In the genomic region with DNA sequence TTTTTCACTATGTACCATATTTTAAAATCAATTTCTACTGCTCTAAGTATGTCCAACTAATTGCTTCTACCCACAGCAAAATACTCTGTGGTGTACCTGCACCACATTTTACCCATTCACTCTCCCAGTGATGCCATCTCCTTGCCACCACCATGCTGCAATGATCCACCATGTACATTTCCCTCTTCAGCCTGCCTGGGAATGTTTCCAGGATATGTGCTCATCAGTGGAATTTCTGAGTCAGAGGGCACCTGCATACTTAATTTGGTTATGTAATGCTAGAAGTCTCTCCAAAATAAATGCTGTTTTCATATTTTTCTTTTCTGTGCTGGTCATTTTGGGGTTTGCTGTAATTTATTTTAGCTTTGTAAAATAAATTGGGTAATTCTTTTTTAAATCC, we compare ENCODE assay signal across 12 cellular contexts. TPM values are rescaled to one million over a fixed set of nuclear protein-coding genes. Genes with fewer than 3 reads are reported as not detected.
A peak's percentile ranks its signal among the peaks of the same experiment; 100 is the strongest.
DNase-seq lines count a peak whose midpoint lies in the region; ATAC-seq and TF ChIP-seq lines count a peak whose summit lies in the region.
"Had no signal": no experiment of that assay in that cellular context is flagged by ENCODE, and none has a peak within 500 bp of the region (broad histone marks: within the 10 kb centered on the region; RNA-seq: fewer than 3 reads in every experiment).

No MANE protein-coding gene starts in this region.

- CTCF ChIA-PET in IMR-90 (lab: Yijun Ruan, JAX), result no interaction called here

- DNase-seq in AG20443 (ENCODE audit: low spot score) (peak; percentile 49), IMR-90 (peak; percentile 82), astrocyte of the spinal cord (ENCODE audit: low read depth, low spot score) (peak; percentile 94), kidney epithelial cell (ENCODE audit: low read depth) (peak; percentile 74), CD14-positive monocyte (ENCODE audit: low spot score) (no peak)
- DNase-seq: anterior cingulate cortex, NCI-H1092 treated with DMSO at 0.1 percent for 48 hours had no signal

- no peak overlapping the region for H3K14ac ChIP-seq in IMR-90 (replicated peaks; ENCODE audit: low read depth, low read length)

- H3K56ac ChIP-seq in IMR-90 (ENCODE audit: extremely low read depth, insufficient read depth, low read length), result no peak overlapping the region

- no peak overlapping the region for H4K5ac ChIP-seq in IMR-90 (ENCODE audit: low read depth, low read length)

- no peak overlapping the region for H2AK5ac ChIP-seq in IMR-90 (ENCODE audit: low read depth, low read length)

- no peak overlapping the region for H3K18ac ChIP-seq in IMR-90 (ENCODE audit: low read depth, low read length)

- no TSS peak for BruUV-seq in IMR-90 (replicated peaks; lab: Mats Ljungman, UMichigan)

- 0 out of 2 replicates have a peak, but pooled peaks cover 2% of the 10 kb centered on the region for H3K9me3 ChIP-seq in IMR-90 (ENCODE audit: control insufficient read depth, insufficient read depth, low read length)

- H4K20me1 ChIP-seq in IMR-90 (ENCODE audit: insufficient read depth, low read length), result no peaks in the 10 kb centered on the region

- peaks cover 0 to 8% (median 1%) of the 10 kb centered on the region in 7 donors for H3K9me3 Mint-ChIP-seq in CD14-positive monocyte

- H3K27ac ChIP-seq in IMR-90 (ENCODE audit: insufficient read depth, low read length), result no peak overlapping the region

- H2BK120ac ChIP-seq in IMR-90 (ENCODE audit: low read depth, low read length), result no peak overlapping the region

- no peaks in the 10 kb centered on the region for H3K79me1 ChIP-seq in IMR-90 (ENCODE audit: low read depth in 1 of 2, low read length in 2 of 2)

- no peak overlapping the region for H3K4me3 Mint-ChIP-seq in CD14-positive monocyte
- H3K4me3 Mint-ChIP-seq: type B pancreatic cell had no signal

- no peak for TF ChIP-seq POLR2A in IMR-90 (IDR thresholded peaks at IDR 0.05; ENCODE audit: low read depth, low read length)

- H3K27ac Mint-ChIP-seq in CD14-positive monocyte, result no peak overlapping the region
- H3K27ac Mint-ChIP-seq: type B pancreatic cell had no signal

- no peak for TF ChIP-seq RAD21 in IMR-90 (IDR thresholded peaks at IDR 0.05; ENCODE audit: low read length)

- no peak overlapping the region for H4K91ac ChIP-seq in IMR-90 (ENCODE audit: insufficient read depth, low read depth, low read length)

- H3K4me1 Mint-ChIP-seq in CD14-positive monocyte, result no peaks in the 10 kb centered on the region

- no peak overlapping the region for H3K4me3 ChIP-seq in IMR-90 (ENCODE audit: insufficient read depth, low read depth, low read length)
- no peak overlapping the region for H3K4me3 ChIP-seq in astrocyte of the spinal cord (ENCODE audit: low read depth, low read length)
- no peak overlapping the region for H3K4me3 ChIP-seq in kidney epithelial cell (ENCODE audit: low read depth, low read length)

- H3K36me3 Mint-ChIP-seq in CD14-positive monocyte, result no peaks in the 10 kb centered on the region
- H3K36me3 Mint-ChIP-seq: type B pancreatic cell had no signal

- H3K27me3 Mint-ChIP-seq in CD14-positive monocyte (ENCODE audit: low read depth in 3 of 3), result peaks cover 3 to 5% (median 5%) of the 10 kb centered on the region in 3 donors

- no peak overlapping the region for H4K8ac ChIP-seq in IMR-90 (ENCODE audit: low read depth in 2 of 2, low read length in 2 of 2)

- in situ Hi-C loops in IMR-90 (cut with MboI; ENCODE audit: low sequenced_read_pairs), result no loop called here
- in situ Hi-C loops in astrocyte of the spinal cord (cut with HindIII; ENCODE audit: low sequenced_read_pairs), result no loop called here

- no peak overlapping the region for H3K9ac ChIP-seq in IMR-90 (ENCODE audit: low read depth, low read length)

- no peak overlapping the region for H2BK20ac ChIP-seq in IMR-90 (ENCODE audit: low read depth, low read length)

- no peak overlapping the region for H2BK5ac ChIP-seq in IMR-90 (ENCODE audit: low read depth, low read length, poor library complexity, severe bottlenecking)

- no peak overlapping the region for H3K4me2 ChIP-seq in IMR-90 (ENCODE audit: low read depth, low read length)

- no peaks in the 10 kb centered on the region for H3K4me1 ChIP-seq in IMR-90 (ENCODE audit: control insufficient read depth, insufficient read depth, low read length)

- no peak overlapping the region for H2AK9ac ChIP-seq in IMR-90 (replicated peaks; ENCODE audit: low read depth, low read length, poor library complexity)

- TF ChIP-seq CTCF in IMR-90 (conservative IDR thresholded peaks at IDR 0.05; ENCODE audit: low read depth, low read length) (no peak), astrocyte of the spinal cord (IDR thresholded peaks at IDR 0.05; ENCODE audit: low read depth, low read length) (no peak), kidney epithelial cell (IDR thresholded peaks at IDR 0.05; ENCODE audit: insufficient read depth, low read length, poor library complexity, severe bottlenecking) (no peak), CD14-positive monocyte (IDR thresholded peaks at IDR 0.05) (no peak)

- H3K27me3 ChIP-seq in IMR-90 (ENCODE audit: control insufficient read depth, insufficient read depth, low read length), result peaks cover 11% of the 10 kb centered on the region
- H3K27me3 ChIP-seq in kidney epithelial cell (ENCODE audit: control insufficient read depth, insufficient read depth, low read length), result no peaks in the 10 kb centered on the region

- no peak overlapping the region for H3K23ac ChIP-seq in IMR-90 (ENCODE audit: low read depth, low read length)

- ATAC-seq in IMR-90 (ENCODE audit: low read depth) (no peak), GM21423 (IDR thresholded peaks at IDR 0.05; ENCODE audit: unreplicated experiment) (no peak), GM18868 (IDR thresholded peaks at IDR 0.05; ENCODE audit: unreplicated experiment) (no peak), GM19351 (IDR thresholded peaks at IDR 0.05; ENCODE audit: unreplicated experiment) (no peak)

- H3K36me3 ChIP-seq in IMR-90 (ENCODE audit: control insufficient read depth, insufficient read depth, low read length) (no peaks in the 10 kb centered on the region), kidney epithelial cell (ENCODE audit: control insufficient read depth, insufficient read depth, low read length) (no peaks in the 10 kb centered on the region)

- H2AFZ ChIP-seq in IMR-90 (replicated peaks; ENCODE audit: low read length, poor library complexity), result no peak overlapping the region

- no peaks in the 10 kb centered on the region for H3K9me1 ChIP-seq in IMR-90 (ENCODE audit: insufficient read depth, low read length)

- H3K4ac ChIP-seq in IMR-90 (ENCODE audit: low read depth, low read length), result no peak overlapping the region

- POLR2A ChIA-PET in IMR-90 (lab: Charles Lee; ENCODE audit: unreplicated experiment), result no interaction called here

- intact Hi-C loops in IMR-90 (cut with micrococcal nuclease), result no loop called here
- intact Hi-C loops in CD14-positive monocyte (cut with micrococcal nuclease), result no loop called here

- no peak overlapping the region for H2BK15ac ChIP-seq in IMR-90 (ENCODE audit: low read depth, low read length)

- dilution Hi-C loops in IMR-90 (cut with HindIII; ENCODE audit: low sequenced_read_pairs, unreplicated experiment), result no loop called here

TF ChIP-seq in IMR-90, 13 proteins besides CTCF, POLR2A, EP300 and RAD21:
- TF ChIP-seq, protein P1, sequence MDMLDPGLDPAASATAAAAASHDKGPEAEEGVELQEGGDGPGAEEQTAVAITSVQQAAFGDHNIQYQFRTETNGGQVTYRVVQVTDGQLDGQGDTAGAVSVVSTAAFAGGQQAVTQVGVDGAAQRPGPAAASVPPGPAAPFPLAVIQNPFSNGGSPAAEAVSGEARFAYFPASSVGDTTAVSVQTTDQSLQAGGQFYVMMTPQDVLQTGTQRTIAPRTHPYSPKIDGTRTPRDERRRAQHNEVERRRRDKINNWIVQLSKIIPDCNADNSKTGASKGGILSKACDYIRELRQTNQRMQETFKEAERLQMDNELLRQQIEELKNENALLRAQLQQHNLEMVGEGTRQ (IDR thresholded peaks at IDR 0.05; ENCODE audit: low read depth, low read length), result no peak
- TF ChIP-seq RCOR1 (IDR thresholded peaks at IDR 0.05; ENCODE audit: insufficient replicate concordance, low read length) (no peak), CHD1 (IDR thresholded peaks at IDR 0.05; ENCODE audit: low read depth, low read length) (no peak), NFE2L2 (IDR thresholded peaks at IDR 0.05; ENCODE audit: low read depth, low read length) (no peak), FOS (IDR thresholded peaks at IDR 0.05; ENCODE audit: low read depth, low read length) (0 out of 2 replicates have a peak, but pooled peaks have one; percentile 5), MAZ (IDR thresholded peaks at IDR 0.05; ENCODE audit: borderline replicate concordance, low read depth, low read length) (no peak), SMC3 (IDR thresholded peaks at IDR 0.05; ENCODE audit: low read depth, low read length) (no peak), CEBPB (IDR thresholded peaks at IDR 0.05; ENCODE audit: low read depth, low read length) (peak; percentile 58; the same call in 1 of the 2 replicates), BHLHE40 (IDR thresholded peaks at IDR 0.05; ENCODE audit: low read depth, low read length) (peak; percentile 22; the same call in 1 of the 2 replicates), RFX5 (IDR thresholded peaks at IDR 0.05; ENCODE audit: low read depth, low read length) (no peak), MAFK (IDR thresholded peaks at IDR 0.05; ENCODE audit: low read depth, low read length) (no peak)
- TF ChIP-seq, protein P2, sequence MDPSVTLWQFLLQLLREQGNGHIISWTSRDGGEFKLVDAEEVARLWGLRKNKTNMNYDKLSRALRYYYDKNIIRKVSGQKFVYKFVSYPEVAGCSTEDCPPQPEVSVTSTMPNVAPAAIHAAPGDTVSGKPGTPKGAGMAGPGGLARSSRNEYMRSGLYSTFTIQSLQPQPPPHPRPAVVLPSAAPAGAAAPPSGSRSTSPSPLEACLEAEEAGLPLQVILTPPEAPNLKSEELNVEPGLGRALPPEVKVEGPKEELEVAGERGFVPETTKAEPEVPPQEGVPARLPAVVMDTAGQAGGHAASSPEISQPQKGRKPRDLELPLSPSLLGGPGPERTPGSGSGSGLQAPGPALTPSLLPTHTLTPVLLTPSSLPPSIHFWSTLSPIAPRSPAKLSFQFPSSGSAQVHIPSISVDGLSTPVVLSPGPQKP (IDR thresholded peaks at IDR 0.05; ENCODE audit: borderline replicate concordance, low read depth, low read length), result no peak

RNA-seq across cellular contexts. Expression of a gene that starts 33.2 kb away (rescaled TPM):
- total RNA-seq in IMR-90 (2012; rRNA removed) (16.5 and 19.2 TPM in 2 replicates), kidney epithelial cell (384 and 439 TPM in 2 replicates)
- polyA plus RNA-seq in IMR-90 (2012; rRNA removed) (21.4 and 26.3 TPM in 2 replicates), CD14-positive monocyte (1 to 10 TPM; 2.9 to 3.1 TPM)
- 9.9 and 22.8 TPM in 2 replicates for polyA plus RNA-seq in IMR-90 (2012; cell fraction: cytosol; rRNA removed)
- 3.4 and 11.8 TPM in 2 replicates for polyA plus RNA-seq in IMR-90 (2012; cell fraction: nucleus; rRNA removed; ENCODE audit: low replicate concordance)

RNA-seq across cellular contexts. Expression of a gene that starts 46.3 kb away (rescaled TPM):
- total RNA-seq in IMR-90 (2012; rRNA removed), result not detected in 2 replicates
- not detected in 2 replicates for polyA plus RNA-seq in IMR-90 (2012; rRNA removed)
- not detected in 2 replicates for polyA plus RNA-seq in IMR-90 (2012; cell fraction: cytosol; rRNA removed)
- polyA plus RNA-seq in IMR-90 (2012; cell fraction: nucleus; rRNA removed; ENCODE audit: low replicate concordance), result not detected in 2 replicates
- 1.3 and 3.3 TPM in 2 replicates for total RNA-seq in kidney epithelial cell
- not detected for polyA plus RNA-seq in CD14-positive monocyte
- total RNA-seq: OCI-LY7 had no signal

Comparison
In these comparisons a context has a peak if more than half of its experiments do, and no peak if none do; other contexts are left out.
1. RNA of a gene that starts 33.2 kb away (total RNA-seq): 384 to 439 TPM in kidney epithelial cell; 16.5 to 19.2 TPM in IMR-90; every median in the first group is over 10 times any median in the second.